In genomic region chrX:106952988-106953387, GRCh38 we compare ENCODE assay signal across 12 cellular contexts. TPM values are rescaled to one million over a fixed set of nuclear protein-coding genes. Genes with fewer than 3 reads are reported as not detected.
DNase-seq lines count a peak whose midpoint lies in the region; ATAC-seq, FAIRE-seq and TF ChIP-seq lines count a peak whose summit lies in the region.
"Had no signal": no experiment of that assay in that cellular context is flagged by ENCODE, and none has a peak within 500 bp of the region (broad histone marks: within the 10 kb centered on the region; RNA-seq: fewer than 3 reads in every experiment).

No MANE protein-coding gene starts in this region.

- no peaks in the 10 kb centered on the region for H3K4me1 Mint-ChIP-seq in CD4-positive, alpha-beta T cell (ENCODE audit: low read depth)
- H3K4me1 Mint-ChIP-seq in CD14-positive monocyte, result peaks cover 4% of the 10 kb centered on the region

- 0% methylated on average over 1 of the region's 1 CpG for WGBS in K562 (ENCODE audit: insufficient coverage, low coverage, missing lambda C conversion rate)
- WGBS in HepG2 (ENCODE audit: low lambda C conversion rate), result 55% methylated on average over 1 of the region's 1 CpG

- H4K20me1 ChIP-seq in K562 (replicated peaks; ENCODE audit: control insufficient read depth, insufficient read depth, low read length), result no peaks in the 10 kb centered on the region
- no peaks in the 10 kb centered on the region for H4K20me1 ChIP-seq in HepG2 (ENCODE audit: insufficient read depth, low read length)

- no peak for TF ChIP-seq POLR2A in K562 (conservative IDR thresholded peaks at IDR 0.05)
- no peak for TF ChIP-seq POLR2A in HepG2 (IDR thresholded peaks at IDR 0.05; ENCODE audit: insufficient read depth in 1 of 2, low read depth in 2 of 2, low read length in 2 of 2)

- H3K4me3 ChIP-seq in K562 (no peak overlapping the region), HepG2 (replicated peaks in 1 of 3; ENCODE audit: insufficient read depth in 1 of 3, low read depth in 2 of 3, low read length in 3 of 3) (no peak overlapping the region)
- H3K4me3 ChIP-seq: thoracic aorta had no signal

- POLR2A ChIA-PET in CD4-positive, alpha-beta T cell (lab: Charles Lee), result no interaction called here
- POLR2A ChIA-PET in K562 (lab: Yijun Ruan, JAX), result no interaction called here
- POLR2A ChIA-PET in HepG2 (lab: Yijun Ruan, JAX), result no interaction called here

- H3K27me3 ChIP-seq in CD4-positive, alpha-beta T cell (ENCODE audit: control insufficient read depth, insufficient read depth, low read length), result no peaks in the 10 kb centered on the region
- H3K27me3 ChIP-seq in K562 (ENCODE audit: control insufficient read depth in 2 of 2, insufficient read depth in 2 of 2, low read length in 2 of 2), result no peaks in the 10 kb centered on the region
- no peaks in the 10 kb centered on the region for H3K27me3 ChIP-seq in HepG2 (ENCODE audit: control insufficient read depth in 1 of 2, insufficient read depth in 2 of 2, low read length in 2 of 2)

- peaks cover 43% of the 10 kb centered on the region for H3K36me3 Mint-ChIP-seq in CD4-positive, alpha-beta T cell (ENCODE audit: low read depth)
- H3K36me3 Mint-ChIP-seq in CD14-positive monocyte, result no peaks in the 10 kb centered on the region

- H3K27ac Mint-ChIP-seq in CD4-positive, alpha-beta T cell, result no peak overlapping the region
- H3K27ac Mint-ChIP-seq in CD14-positive monocyte, result no peak overlapping the region

- no peak overlapping the region for H3K27ac ChIP-seq in CD4-positive, alpha-beta T cell (ENCODE audit: low read depth, low read length)
- no peak overlapping the region for H3K27ac ChIP-seq in K562 (ENCODE audit: extremely low read depth, low read depth, low read length)
- H3K27ac ChIP-seq in HepG2 (ENCODE audit: extremely low read length, insufficient read depth, low read length), result no peak overlapping the region
- H3K27ac ChIP-seq: thoracic aorta had no signal

- no peaks in the 10 kb centered on the region for H3K4me1 ChIP-seq in K562 (replicated peaks in 1 of 2; ENCODE audit: control insufficient read depth in 2 of 2, insufficient read depth in 2 of 2, low read length in 2 of 2)
- peaks cover 66% of the 10 kb centered on the region for H3K4me1 ChIP-seq in HepG2 (ENCODE audit: insufficient read depth, low read length)

- in situ Hi-C loops in KBM-7 (cut with MboI; ENCODE audit: low pct_unique_long_range_greater_than_20kb, low sequenced_read_pairs), result no loop called here
- in situ Hi-C loops in K562 (cut with MboI), result no loop called here
- in situ Hi-C loops in HepG2 (cut with HindIII; ENCODE audit: extremely low pct_ligation_motif_present, low pct_unique_long_range_greater_than_20kb), result no loop called here

- H3K9me1 ChIP-seq in K562 (ENCODE audit: control insufficient read depth, insufficient read depth, low read length), result no peaks in the 10 kb centered on the region

- DNase-seq in CD4-positive, alpha-beta T cell, result no peak
- DNase-seq in KBM-7 (peak; percentile 37), K562 (ENCODE audit: extremely low read depth in 1 of 4, low spot score in 3 of 4) (peak in 1 of 4 experiments; percentile 4), HepG2 (ENCODE audit: low spot score) (no peak), CD14-positive monocyte (ENCODE audit: low spot score) (no peak), GOT3 (lab: John Stamatoyannopoulos, UW) (no peak), SHP77 treated with DMSO at 0.1 percent for 48 hours (lab: John Stamatoyannopoulos, UW) (no peak)
- no peak for DNase-seq in effector CD4-positive, alpha-beta T cell
- DNase-seq: activated T-cell treated with anti-CD3 and anti-CD28 coated beads, Interleukin-2, amount 50 U/mL, for 1 hour; head of caudate nucleus had no signal

- FAIRE-seq in K562 (lab: Jason Lieb, UNC), result no peak
- FAIRE-seq in HepG2 (lab: Jason Lieb, UNC), result no peak

- no peaks in the 10 kb centered on the region for H3K9me3 Mint-ChIP-seq in CD4-positive, alpha-beta T cell
- no peaks in the 10 kb centered on the region for H3K9me3 Mint-ChIP-seq in CD14-positive monocyte

- peak in 1 of 2 experiments; percentile 43; a peak in 3 of 4 replicates for TF ChIP-seq RAD21 in K562 (CRISPR knock-in tag; conservative IDR thresholded peaks at IDR 0.05 in 1 of 2, IDR thresholded peaks at IDR 0.05 in 1 of 2)
- 0 out of 2 replicates have a peak, but pooled peaks have one; percentile 11 for TF ChIP-seq RAD21 in HepG2 (CRISPR knock-in tag; IDR thresholded peaks at IDR 0.05)

- peak; percentile 31 for TF ChIP-seq CTCF in CD4-positive, alpha-beta T cell (IDR thresholded peaks at IDR 0.05)
- TF ChIP-seq CTCF in K562 (IDR thresholded peaks at IDR 0.05 in 2 of 3, conservative IDR thresholded peaks at IDR 0.05 in 1 of 3; ENCODE audit: insufficient read depth in 2 of 3, low read depth in 1 of 3, low read length in 3 of 3), result peak in 2 of 3 experiments; percentile 16 to 36; a peak in 2 of 6 replicates
- TF ChIP-seq CTCF in HepG2 (CRISPR knock-in tag; IDR thresholded peaks at IDR 0.05), result peak; percentile 16; the same call in 1 of the 2 replicates
- no peak for TF ChIP-seq CTCF in CD14-positive monocyte (IDR thresholded peaks at IDR 0.05)

- H2AFZ ChIP-seq in K562 (ENCODE audit: low read depth, low read length) (no peak overlapping the region), HepG2 (ENCODE audit: low read length) (no peak overlapping the region)

- no peaks in the 10 kb centered on the region for H3K36me3 ChIP-seq in K562 (ENCODE audit: control insufficient read depth, insufficient read depth, low read length)
- H3K36me3 ChIP-seq in HepG2 (replicated peaks in 1 of 2; ENCODE audit: control insufficient read depth in 1 of 2, insufficient read depth in 2 of 2, low read length in 2 of 2), result peaks cover 0 to 2% of the 10 kb centered on the region in 2 experiments; a peak in 2 of 5 replicates
- H3K36me3 ChIP-seq: thoracic aorta had no signal

- H3K27me3 Mint-ChIP-seq in CD4-positive, alpha-beta T cell, result no peaks in the 10 kb centered on the region
- H3K27me3 Mint-ChIP-seq in CD14-positive monocyte (ENCODE audit: low read depth in 3 of 3), result no peaks in the 10 kb centered on the region

- H3K79me2 ChIP-seq in K562 (ENCODE audit: control insufficient read depth, insufficient read depth, low read length) (no peaks in the 10 kb centered on the region), HepG2 (ENCODE audit: insufficient read depth, low read length) (no peaks in the 10 kb centered on the region)

- H3K9me3 ChIP-seq in CD4-positive, alpha-beta T cell (ENCODE audit: control insufficient read depth, low read length), result no peaks in the 10 kb centered on the region
- H3K9me3 ChIP-seq in K562 (replicated peaks; ENCODE audit: control insufficient read depth, insufficient read depth, low read depth, low read length), result no peaks in the 10 kb centered on the region
- H3K9me3 ChIP-seq in HepG2 (ENCODE audit: low read length), result no peaks in the 10 kb centered on the region
- H3K9me3 ChIP-seq: thoracic aorta had no signal

- ATAC-seq in CD4-positive, alpha-beta T cell (ENCODE audit: poor library complexity), result no peak
- ATAC-seq in K562 (no peak), HepG2 (no peak)

- H3K4me2 ChIP-seq in K562 (ENCODE audit: insufficient read depth, low read length), result no peak overlapping the region
- no peak overlapping the region for H3K4me2 ChIP-seq in HepG2 (ENCODE audit: low read depth, low read length)

- CTCF ChIA-PET in CD4-positive, alpha-beta T cell (lab: Charles Lee), result interaction anchor here (0.9 kb wide), 1 partner anchor 59 kb away, joined by 3 read pairs; no protein-coding TSS in a partner anchor
- CTCF ChIA-PET in K562 (lab: Yijun Ruan, JAX; ENCODE audit: low intra/inter-chr PET ratio) (interaction anchor here (0.8 to 0.9 kb wide), 2 partner anchors 55 to 58 kb away, joined by 3 read pairs; no protein-coding TSS in a partner anchor), HepG2 (lab: Yijun Ruan, JAX; ENCODE audit: low intra/inter-chr PET ratio, low total read pairs) (interaction anchor here (0.7 to 2.9 kb wide), 2 partner anchors 54 to 58 kb away, joined by 3 to 9 read pairs; no protein-coding TSS in a partner anchor)

- TF ChIP-seq EP300 in K562 (IDR thresholded peaks at IDR 0.05; ENCODE audit: low read length), result no peak
- TF ChIP-seq EP300 in HepG2 (IDR thresholded peaks at IDR 0.05; ENCODE audit: low read depth in 2 of 2, low read length in 2 of 2), result no peak
- no peak for TF ChIP-seq EP300 in HepG2 (CRISPR knock-in tag; IDR thresholded peaks at IDR 0.05; ENCODE audit: borderline replicate concordance)

- BruUV-seq in K562 (replicated peaks; lab: Mats Ljungman, UMichigan) (no TSS peak), HepG2 (replicated peaks; lab: Mats Ljungman, UMichigan) (no TSS peak)

- H3K9ac ChIP-seq in K562 (ENCODE audit: insufficient read depth in 1 of 2, low read depth in 2 of 2, low read length in 2 of 2) (no peak overlapping the region), HepG2 (ENCODE audit: insufficient read depth, low read depth, low read length) (no peak overlapping the region)

- no peak overlapping the region for H3K4me3 Mint-ChIP-seq in CD4-positive, alpha-beta T cell
- no peak overlapping the region for H3K4me3 Mint-ChIP-seq in CD14-positive monocyte

- intact Hi-C loops in CD4-positive, alpha-beta T cell (cut with DNase I, micrococcal nuclease), result loop anchor here (1.0 to 5.0 kb wide), 3 partner anchors 55 to 471 kb away; no protein-coding TSS in a partner anchor
- intact Hi-C loops in K562 (cut with micrococcal nuclease), result loop anchor here (2.0 kb wide), 1 partner anchor 58 kb away; no protein-coding TSS in a partner anchor
- intact Hi-C loops in HepG2 (cut with micrococcal nuclease; ENCODE audit: unreplicated experiment), result no loop called here
- intact Hi-C loops in CD14-positive monocyte (cut with micrococcal nuclease), result no loop called here

RNA-seq across cellular contexts. Expression of gene CLDN2, which starts 32.8 kb away (rescaled TPM):
- total RNA-seq in CD4-positive, alpha-beta T cell, result not detected
- total RNA-seq in K562 (2011; cell fraction: chromatin; rRNA removed; ENCODE audit: low replicate concordance), result not detected in 2 replicates
- not detected in 2 replicates for total RNA-seq in K562 (2011; cell fraction: nucleolus; rRNA removed)
- total RNA-seq in K562 (2011; cell fraction: nucleoplasm; rRNA removed), result not detected in 2 replicates
- total RNA-seq in K562 (2014; rRNA removed), result not detected in 2 replicates
- not detected in 2 replicates for total RNA-seq in K562 (2014; rRNA removed; fragmentation: Illumina TruSeq; extraction: Trizol)
- not detected in 2 replicates for total RNA-seq in K562 (2015; rRNA removed; fragmentation: Illumina TruSeq; extraction: Trizol)
- not detected in 2 replicates for total RNA-seq in K562 (2021)
- polyA plus RNA-seq in K562 (2011; rRNA removed), result not detected in 2 replicates
- not detected in 2 replicates for polyA plus RNA-seq in K562 (2011; cell fraction: cytosol; rRNA removed)
- polyA plus RNA-seq in K562 (2011; cell fraction: nucleus; rRNA removed), result not detected in 2 replicates
- not detected in 2 replicates for polyA plus RNA-seq in K562 (2012)
- not detected in 2 replicates for polyA plus RNA-seq in K562 (2014; fragmentation: Illumina TruSeq; extraction: Trizol)
- polyA plus RNA-seq in K562 (2014; fragmentation: Nextera tagmentation; extraction: Ambion mirVana), result not detected
- polyA plus RNA-seq in K562 (2014; rRNA removed), result not detected in 2 replicates
- polyA minus RNA-seq in K562 (2011; rRNA and poly(A)+ RNA removed), result not detected in 2 replicates
- polyA minus RNA-seq in K562 (2011; cell fraction: cytosol; rRNA and poly(A)+ RNA removed), result not detected in 2 replicates
- not detected in 2 replicates for polyA minus RNA-seq in K562 (2011; cell fraction: nucleus; rRNA and poly(A)+ RNA removed)
- 1.1 and 1.5 TPM in 2 replicates for total RNA-seq in HepG2 (2016; rRNA removed; fragmentation: Illumina TruSeq; extraction: Trizol)
- total RNA-seq in HepG2 (2016; cell fraction: cytosol; rRNA removed; fragmentation: Illumina TruSeq; extraction: Trizol; ENCODE audit: low read depth), result 0.20 and 0.26 TPM in 2 replicates
- total RNA-seq in HepG2 (2016; cell fraction: insoluble cytoplasmic fraction; rRNA removed; fragmentation: Illumina TruSeq; extraction: Trizol), result 0.61 and 1.3 TPM in 2 replicates
- 0.59 and 0.72 TPM in 2 replicates for total RNA-seq in HepG2 (2016; cell fraction: membrane; rRNA removed; fragmentation: Illumina TruSeq; extraction: Trizol)
- total RNA-seq in HepG2 (2016; cell fraction: nucleus; rRNA removed; fragmentation: Illumina TruSeq; extraction: Trizol), result 1.3 and 1.6 TPM in 2 replicates
- polyA plus RNA-seq in HepG2 (2011; rRNA removed), result 1.0 and 1.3 TPM in 2 replicates
- polyA plus RNA-seq in HepG2 (2011; cell fraction: cytosol; rRNA removed), result 0.83 and 1.1 TPM in 2 replicates
- 0.55 and 0.59 TPM in 2 replicates for polyA plus RNA-seq in HepG2 (2011; cell fraction: nucleus; rRNA removed)
- 0.47 and 0.85 TPM in 2 replicates for polyA plus RNA-seq in HepG2 (2012)
- polyA plus RNA-seq in HepG2 (2016; cell fraction: cytosol; fragmentation: Illumina TruSeq; extraction: Trizol; ENCODE audit: low read depth), result 0.24 and 0.27 TPM in 2 replicates
- 1.2 and 1.5 TPM in 2 replicates for polyA plus RNA-seq in HepG2 (2016; cell fraction: insoluble cytoplasmic fraction; fragmentation: Illumina TruSeq; extraction: Trizol; ENCODE audit: low read depth)
- 0.60 and 0.61 TPM in 2 replicates for polyA plus RNA-seq in HepG2 (2016; cell fraction: membrane; fragmentation: Illumina TruSeq; extraction: Trizol; ENCODE audit: low read depth)
- 2.0 and 2.2 TPM in 2 replicates for polyA plus RNA-seq in HepG2 (2016; cell fraction: nucleus; fragmentation: Illumina TruSeq; extraction: Trizol; ENCODE audit: insufficient read depth, low read depth)
- polyA minus RNA-seq in HepG2 (2011; rRNA and poly(A)+ RNA removed; ENCODE audit: low replicate concordance), result 1.3 TPM in 1 of 2 replicates, not detected in the other
- 0.18 and 0.30 TPM in 2 replicates for polyA minus RNA-seq in HepG2 (2011; cell fraction: cytosol; rRNA and poly(A)+ RNA removed)
- 0.26 and 0.50 TPM in 2 replicates for polyA minus RNA-seq in HepG2 (2011; cell fraction: nucleus; rRNA and poly(A)+ RNA removed)
- polyA plus RNA-seq in CD14-positive monocyte, result not detected
- total RNA-seq: NCI-H460, thoracic aorta had no signal

RNA-seq across cellular contexts. Expression of gene MORC4, which starts 47.0 kb away (rescaled TPM):
- total RNA-seq in CD4-positive, alpha-beta T cell, result 10 to 100 TPM; 12.5 to 12.9 TPM
- total RNA-seq in K562 (2011; cell fraction: chromatin; rRNA removed; ENCODE audit: low replicate concordance), result 0.12 and 0.76 TPM in 2 replicates
- 0.13 and 0.17 TPM in 2 replicates for total RNA-seq in K562 (2011; cell fraction: nucleolus; rRNA removed)
- total RNA-seq in K562 (2011; cell fraction: nucleoplasm; rRNA removed), result 0.29 TPM in 1 of 2 replicates, not detected in the other
- total RNA-seq in K562 (2014; rRNA removed) (0.16 and 0.32 TPM in 2 replicates), K562 (2014; rRNA removed; fragmentation: Illumina TruSeq; extraction: Trizol) (0.18 and 0.41 TPM in 2 replicates), K562 (2015; rRNA removed; fragmentation: Illumina TruSeq; extraction: Trizol) (0.11 and 0.18 TPM in 2 replicates), K562 (2021) (0.13 and 0.40 TPM in 2 replicates), HepG2 (2016; rRNA removed; fragmentation: Illumina TruSeq; extraction: Trizol) (17.6 and 24.5 TPM in 2 replicates)
- polyA plus RNA-seq in K562 (2011; rRNA removed) (0.06 and 0.11 TPM in 2 replicates), K562 (2014; fragmentation: Illumina TruSeq; extraction: Trizol) (0.13 TPM in 1 of 2 replicates, not detected in the other), K562 (2014; fragmentation: Nextera tagmentation; extraction: Ambion mirVana) (under 1 TPM; 0.04 TPM), K562 (2014; rRNA removed) (0.18 and 0.53 TPM in 2 replicates), HepG2 (2011; rRNA removed) (5.4 and 7.3 TPM in 2 replicates), CD14-positive monocyte (under 1 TPM; 0.06 to 0.10 TPM)
- polyA plus RNA-seq in K562 (2011; cell fraction: cytosol; rRNA removed), result 0.01 and 0.04 TPM in 2 replicates
- polyA plus RNA-seq in K562 (2011; cell fraction: nucleus; rRNA removed), result 0.16 and 0.24 TPM in 2 replicates
- 0.23 and 0.68 TPM in 2 replicates for polyA plus RNA-seq in K562 (2012)
- polyA minus RNA-seq in K562 (2011; rRNA and poly(A)+ RNA removed), result 0.18 and 0.25 TPM in 2 replicates
- polyA minus RNA-seq in K562 (2011; cell fraction: cytosol; rRNA and poly(A)+ RNA removed), result not detected in 2 replicates
- 0.44 TPM in 1 of 2 replicates, not detected in the other for polyA minus RNA-seq in K562 (2011; cell fraction: nucleus; rRNA and poly(A)+ RNA removed)
- total RNA-seq in HepG2 (2016; cell fraction: cytosol; rRNA removed; fragmentation: Illumina TruSeq; extraction: Trizol; ENCODE audit: low read depth), result 2.6 and 2.8 TPM in 2 replicates
- 18.3 and 23.4 TPM in 2 replicates for total RNA-seq in HepG2 (2016; cell fraction: insoluble cytoplasmic fraction; rRNA removed; fragmentation: Illumina TruSeq; extraction: Trizol)
- 7.4 and 9.5 TPM in 2 replicates for total RNA-seq in HepG2 (2016; cell fraction: membrane; rRNA removed; fragmentation: Illumina TruSeq; extraction: Trizol)
- 14.0 and 15.8 TPM in 2 replicates for total RNA-seq in HepG2 (2016; cell fraction: nucleus; rRNA removed; fragmentation: Illumina TruSeq; extraction: Trizol)
- 3.3 and 4.4 TPM in 2 replicates for polyA plus RNA-seq in HepG2 (2011; cell fraction: cytosol; rRNA removed)
- 4.3 and 5.0 TPM in 2 replicates for polyA plus RNA-seq in HepG2 (2011; cell fraction: nucleus; rRNA removed)
- 6.3 and 8.2 TPM in 2 replicates for polyA plus RNA-seq in HepG2 (2012)
- polyA plus RNA-seq in HepG2 (2016; cell fraction: cytosol; fragmentation: Illumina TruSeq; extraction: Trizol; ENCODE audit: low read depth), result 1.5 and 1.7 TPM in 2 replicates
- polyA plus RNA-seq in HepG2 (2016; cell fraction: insoluble cytoplasmic fraction; fragmentation: Illumina TruSeq; extraction: Trizol; ENCODE audit: low read depth), result 16.4 and 18.5 TPM in 2 replicates
- 4.0 and 4.4 TPM in 2 replicates for polyA plus RNA-seq in HepG2 (2016; cell fraction: membrane; fragmentation: Illumina TruSeq; extraction: Trizol; ENCODE audit: low read depth)
- 15.0 and 16.3 TPM in 2 replicates for polyA plus RNA-seq in HepG2 (2016; cell fraction: nucleus; fragmentation: Illumina TruSeq; extraction: Trizol; ENCODE audit: insufficient read depth, low read depth)
- polyA minus RNA-seq in HepG2 (2011; rRNA and poly(A)+ RNA removed; ENCODE audit: low replicate concordance), result 6.5 and 7.6 TPM in 2 replicates
- 5.8 and 6.3 TPM in 2 replicates for polyA minus RNA-seq in HepG2 (2011; cell fraction: cytosol; rRNA and poly(A)+ RNA removed)
- 11.7 and 12.3 TPM in 2 replicates for polyA minus RNA-seq in HepG2 (2011; cell fraction: nucleus; rRNA and poly(A)+ RNA removed)

RNA-seq across cellular contexts. Expression of gene RIPPLY1, which starts 49.8 kb away (rescaled TPM):
- not detected for total RNA-seq in CD4-positive, alpha-beta T cell
- not detected in 2 replicates for total RNA-seq in K562 (2011; cell fraction: chromatin; rRNA removed; ENCODE audit: low replicate concordance)
- total RNA-seq in K562 (2011; cell fraction: nucleolus; rRNA removed), result not detected in 2 replicates
- total RNA-seq in K562 (2011; cell fraction: nucleoplasm; rRNA removed), result not detected in 2 replicates
- not detected in 2 replicates for total RNA-seq in K562 (2014; rRNA removed)
- total RNA-seq in K562 (2014; rRNA removed; fragmentation: Illumina TruSeq; extraction: Trizol), result not detected in 2 replicates
- not detected in 2 replicates for total RNA-seq in K562 (2015; rRNA removed; fragmentation: Illumina TruSeq; extraction: Trizol)
- not detected in 2 replicates for total RNA-seq in K562 (2021)
- polyA plus RNA-seq in K562 (2011; rRNA removed), result not detected in 2 replicates
- not detected in 2 replicates for polyA plus RNA-seq in K562 (2011; cell fraction: cytosol; rRNA removed)
- not detected in 2 replicates for polyA plus RNA-seq in K562 (2011; cell fraction: nucleus; rRNA removed)
- not detected in 2 replicates for polyA plus RNA-seq in K562 (2012)
- polyA plus RNA-seq in K562 (2014; fragmentation: Illumina TruSeq; extraction: Trizol), result not detected in 2 replicates
- polyA plus RNA-seq in K562 (2014; fragmentation: Nextera tagmentation; extraction: Ambion mirVana), result not detected
- polyA plus RNA-seq in K562 (2014; rRNA removed), result not detected in 2 replicates
- not detected in 2 replicates for polyA minus RNA-seq in K562 (2011; rRNA and poly(A)+ RNA removed)
- not detected in 2 replicates for polyA minus RNA-seq in K562 (2011; cell fraction: cytosol; rRNA and poly(A)+ RNA removed)
- polyA minus RNA-seq in K562 (2011; cell fraction: nucleus; rRNA and poly(A)+ RNA removed), result not detected in 2 replicates
- total RNA-seq in HepG2 (2016; rRNA removed; fragmentation: Illumina TruSeq; extraction: Trizol), result 0.49 and 0.86 TPM in 2 replicates
- total RNA-seq in HepG2 (2016; cell fraction: cytosol; rRNA removed; fragmentation: Illumina TruSeq; extraction: Trizol; ENCODE audit: low read depth), result 0.26 TPM in 1 of 2 replicates, not detected in the other
- total RNA-seq in HepG2 (2016; cell fraction: insoluble cytoplasmic fraction; rRNA removed; fragmentation: Illumina TruSeq; extraction: Trizol), result 0.39 and 0.43 TPM in 2 replicates
- 0.40 and 0.72 TPM in 2 replicates for total RNA-seq in HepG2 (2016; cell fraction: membrane; rRNA removed; fragmentation: Illumina TruSeq; extraction: Trizol)
- 0.87 TPM in 1 of 2 replicates, not detected in the other for total RNA-seq in HepG2 (2016; cell fraction: nucleus; rRNA removed; fragmentation: Illumina TruSeq; extraction: Trizol)
- polyA plus RNA-seq in HepG2 (2011; rRNA removed), result 0.33 and 0.41 TPM in 2 replicates
- 0.21 and 0.54 TPM in 2 replicates for polyA plus RNA-seq in HepG2 (2011; cell fraction: cytosol; rRNA removed)
- polyA plus RNA-seq in HepG2 (2011; cell fraction: nucleus; rRNA removed), result 0.19 TPM in 1 of 2 replicates, not detected in the other
- 0.25 and 0.40 TPM in 2 replicates for polyA plus RNA-seq in HepG2 (2012)
- 0.27 and 0.34 TPM in 2 replicates for polyA plus RNA-seq in HepG2 (2016; cell fraction: cytosol; fragmentation: Illumina TruSeq; extraction: Trizol; ENCODE audit: low read depth)
- polyA plus RNA-seq in HepG2 (2016; cell fraction: insoluble cytoplasmic fraction; fragmentation: Illumina TruSeq; extraction: Trizol; ENCODE audit: low read depth), result 0.35 and 0.63 TPM in 2 replicates
- 0.42 and 0.45 TPM in 2 replicates for polyA plus RNA-seq in HepG2 (2016; cell fraction: membrane; fragmentation: Illumina TruSeq; extraction: Trizol; ENCODE audit: low read depth)
- 0.49 TPM in 1 of 2 replicates, not detected in the other for polyA plus RNA-seq in HepG2 (2016; cell fraction: nucleus; fragmentation: Illumina TruSeq; extraction: Trizol; ENCODE audit: insufficient read depth, low read depth)
- 0.28 TPM in 1 of 2 replicates, not detected in the other for polyA minus RNA-seq in HepG2 (2011; rRNA and poly(A)+ RNA removed; ENCODE audit: low replicate concordance)
- not detected in 2 replicates for polyA minus RNA-seq in HepG2 (2011; cell fraction: cytosol; rRNA and poly(A)+ RNA removed)
- 0.64 TPM in 1 of 2 replicates, not detected in the other for polyA minus RNA-seq in HepG2 (2011; cell fraction: nucleus; rRNA and poly(A)+ RNA removed)
- polyA plus RNA-seq in CD14-positive monocyte, result not detected
- total RNA-seq: NCI-H460, thoracic aorta had no signal

Comparison
In these comparisons a context has a peak if more than half of its experiments do, and no peak if none do; other contexts are left out.
1. intact Hi-C loops: an anchor here in CD4-positive, alpha-beta T cell (1.0 to 5.0 kb wide) and K562 (2.0 kb wide); none called in HepG2 and CD14-positive monocyte.